Comparison of ENCODE assay signal across 1 cellular context in the genomic region with DNA sequence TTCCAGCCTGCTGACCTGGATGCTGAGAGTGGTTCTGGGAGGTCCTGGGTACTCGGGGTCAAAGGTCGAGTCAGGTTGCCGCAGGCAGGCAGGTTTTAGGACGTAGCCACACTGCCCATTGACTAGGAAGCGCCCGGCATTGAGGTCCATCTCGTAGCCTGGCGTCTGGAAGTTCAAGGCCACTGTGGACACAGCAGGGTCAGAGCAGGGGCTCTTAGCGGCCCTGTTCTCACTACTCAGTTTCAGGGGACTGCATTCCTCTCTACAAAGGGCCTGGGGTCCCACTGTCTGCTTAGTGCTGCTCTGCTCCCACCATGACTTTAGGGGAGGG.
TF ChIP-seq lines count a peak whose summit lies in the region.

No MANE protein-coding gene starts in this region.

TF ChIP-seq in HepG2, 621 proteins besides CTCF, POLR2A, EP300 and RAD21 (continued from another document and continues in another):
- TF ChIP-seq, protein P1, sequence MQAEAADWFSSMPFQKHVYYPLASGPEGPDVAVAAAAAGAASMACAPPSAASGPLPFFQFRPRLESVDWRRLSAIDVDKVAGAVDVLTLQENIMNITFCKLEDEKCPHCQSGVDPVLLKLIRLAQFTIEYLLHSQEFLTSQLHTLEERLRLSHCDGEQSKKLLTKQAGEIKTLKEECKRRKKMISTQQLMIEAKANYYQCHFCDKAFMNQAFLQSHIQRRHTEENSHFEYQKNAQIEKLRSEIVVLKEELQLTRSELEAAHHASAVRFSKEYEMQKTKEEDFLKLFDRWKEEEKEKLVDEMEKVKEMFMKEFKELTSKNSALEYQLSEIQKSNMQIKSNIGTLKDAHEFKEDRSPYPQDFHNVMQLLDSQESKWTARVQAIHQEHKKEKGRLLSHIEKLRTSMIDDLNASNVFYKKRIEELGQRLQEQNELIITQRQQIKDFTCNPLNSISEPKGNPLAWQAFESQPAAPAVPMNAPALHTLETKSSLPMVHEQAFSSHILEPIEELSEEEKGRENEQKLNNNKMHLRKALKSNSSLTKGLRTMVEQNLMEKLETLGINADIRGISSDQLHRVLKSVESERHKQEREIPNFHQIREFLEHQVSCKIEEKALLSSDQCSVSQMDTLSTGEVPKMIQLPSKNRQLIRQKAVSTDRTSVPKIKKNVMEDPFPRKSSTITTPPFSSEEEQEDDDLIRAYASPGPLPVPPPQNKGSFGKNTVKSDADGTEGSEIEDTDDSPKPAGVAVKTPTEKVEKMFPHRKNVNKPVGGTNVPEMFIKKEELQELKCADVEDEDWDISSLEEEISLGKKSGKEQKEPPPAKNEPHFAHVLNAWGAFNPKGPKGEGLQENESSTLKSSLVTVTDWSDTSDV (CRISPR knock-in tag; IDR thresholded peaks at IDR 0.05), result no peak
- TF ChIP-seq HMGXB4 (CRISPR knock-in tag; IDR thresholded peaks at IDR 0.05; ENCODE audit: borderline replicate concordance in 1 of 2, low read depth in 1 of 2) (no peak), ZNF546 (CRISPR knock-in tag; conservative IDR thresholded peaks at IDR 0.05) (no peak), SOX5 (CRISPR knock-in tag; IDR thresholded peaks at IDR 0.05; ENCODE audit: borderline replicate concordance) (0 out of 2 replicates have a peak, but pooled peaks have one; percentile 7), FOXO1 (CRISPR knock-in tag; IDR thresholded peaks at IDR 0.05) (no peak), NFYB (CRISPR knock-in tag; IDR thresholded peaks at IDR 0.05) (no peak), NFATC3 (CRISPR knock-in tag; IDR thresholded peaks at IDR 0.05) (no peak), HBP1 (CRISPR knock-in tag; IDR thresholded peaks at IDR 0.05; ENCODE audit: low read depth) (0 out of 2 replicates have a peak, but pooled peaks have one; percentile 44), GATAD1 (CRISPR knock-in tag; IDR thresholded peaks at IDR 0.05) (no peak), DNMT1 (CRISPR knock-in tag; IDR thresholded peaks at IDR 0.05) (no peak), ZKSCAN8 (CRISPR knock-in tag; IDR thresholded peaks at IDR 0.05; ENCODE audit: borderline replicate concordance) (no peak), AGO2 (optimal IDR thresholded peaks at IDR 0.05; ENCODE audit: low read depth, low read length) (no peak), LCORL (IDR thresholded peaks at IDR 0.05) (no peak), LCORL (CRISPR knock-in tag; IDR thresholded peaks at IDR 0.05) (peak; percentile 87), NFRKB (IDR thresholded peaks at IDR 0.05) (no peak), ZNF496 (CRISPR knock-in tag; IDR thresholded peaks at IDR 0.05; ENCODE audit: insufficient replicate concordance) (no peak), ZNF276 (CRISPR knock-in tag; IDR thresholded peaks at IDR 0.05; ENCODE audit: low read depth) (no peak), ZNF616 (CRISPR knock-in tag; IDR thresholded peaks at IDR 0.05; ENCODE audit: low read depth) (no peak), KMT2B (CRISPR knock-in tag; IDR thresholded peaks at IDR 0.05) (no peak), IKZF4 (CRISPR knock-in tag; IDR thresholded peaks at IDR 0.05; ENCODE audit: borderline replicate concordance, low read depth, not compliant biosample characterization) (no peak), ZNF577 (CRISPR knock-in tag; IDR thresholded peaks at IDR 0.05; ENCODE audit: borderline replicate concordance, low read depth) (no peak), JUND (CRISPR knock-in tag; IDR thresholded peaks at IDR 0.05) (no peak), TAF1 (CRISPR knock-in tag; IDR thresholded peaks at IDR 0.05) (no peak), HOXA3 (CRISPR knock-in tag; IDR thresholded peaks at IDR 0.05) (peak; percentile 76; the same call in 1 of the 2 replicates), HINFP (CRISPR knock-in tag; IDR thresholded peaks at IDR 0.05; ENCODE audit: low read depth) (no peak), ZNF331 (CRISPR knock-in tag; IDR thresholded peaks at IDR 0.05) (peak; percentile 54; the same call in 1 of the 2 replicates), RBFOX2 (IDR thresholded peaks at IDR 0.05; ENCODE audit: low read depth, low read length) (no peak), ZNF431 (CRISPR knock-in tag; IDR thresholded peaks at IDR 0.05; ENCODE audit: borderline replicate concordance, low read depth) (no peak), JDP2 (CRISPR knock-in tag; IDR thresholded peaks at IDR 0.05; ENCODE audit: borderline replicate concordance) (no peak), NR2C2 (CRISPR knock-in tag; IDR thresholded peaks at IDR 0.05; ENCODE audit: borderline replicate concordance) (peak; percentile 93), TCF12 (IDR thresholded peaks at IDR 0.05) (no peak), TCF12 (CRISPR knock-in tag; IDR thresholded peaks at IDR 0.05) (no peak), ISL2 (CRISPR knock-in tag; IDR thresholded peaks at IDR 0.05) (no peak), ZNF784 (CRISPR knock-in tag; IDR thresholded peaks at IDR 0.05; ENCODE audit: borderline replicate concordance) (no peak), CREB1 (IDR thresholded peaks at IDR 0.05) (no peak), CREB1 (CRISPR knock-in tag; IDR thresholded peaks at IDR 0.05) (no peak), ERF (CRISPR knock-in tag; IDR thresholded peaks at IDR 0.05) (no peak), FOSL1 (CRISPR knock-in tag; IDR thresholded peaks at IDR 0.05; ENCODE audit: borderline replicate concordance) (no peak), KLF9 (CRISPR knock-in tag; IDR thresholded peaks at IDR 0.05; ENCODE audit: low read depth) (no peak), ZNF670 (CRISPR knock-in tag; IDR thresholded peaks at IDR 0.05; ENCODE audit: borderline replicate concordance) (no peak)
- TF ChIP-seq, protein P2, sequence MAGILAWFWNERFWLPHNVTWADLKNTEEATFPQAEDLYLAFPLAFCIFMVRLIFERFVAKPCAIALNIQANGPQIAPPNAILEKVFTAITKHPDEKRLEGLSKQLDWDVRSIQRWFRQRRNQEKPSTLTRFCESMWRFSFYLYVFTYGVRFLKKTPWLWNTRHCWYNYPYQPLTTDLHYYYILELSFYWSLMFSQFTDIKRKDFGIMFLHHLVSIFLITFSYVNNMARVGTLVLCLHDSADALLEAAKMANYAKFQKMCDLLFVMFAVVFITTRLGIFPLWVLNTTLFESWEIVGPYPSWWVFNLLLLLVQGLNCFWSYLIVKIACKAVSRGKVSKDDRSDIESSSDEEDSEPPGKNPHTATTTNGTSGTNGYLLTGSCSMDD (CRISPR knock-in tag; IDR thresholded peaks at IDR 0.05), result no peak
- TF ChIP-seq, protein P3, sequence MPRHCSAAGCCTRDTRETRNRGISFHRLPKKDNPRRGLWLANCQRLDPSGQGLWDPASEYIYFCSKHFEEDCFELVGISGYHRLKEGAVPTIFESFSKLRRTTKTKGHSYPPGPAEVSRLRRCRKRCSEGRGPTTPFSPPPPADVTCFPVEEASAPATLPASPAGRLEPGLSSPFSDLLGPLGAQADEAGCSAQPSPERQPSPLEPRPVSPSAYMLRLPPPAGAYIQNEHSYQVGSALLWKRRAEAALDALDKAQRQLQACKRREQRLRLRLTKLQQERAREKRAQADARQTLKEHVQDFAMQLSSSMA (CRISPR knock-in tag; IDR thresholded peaks at IDR 0.05), result no peak
- TF ChIP-seq, protein P4, sequence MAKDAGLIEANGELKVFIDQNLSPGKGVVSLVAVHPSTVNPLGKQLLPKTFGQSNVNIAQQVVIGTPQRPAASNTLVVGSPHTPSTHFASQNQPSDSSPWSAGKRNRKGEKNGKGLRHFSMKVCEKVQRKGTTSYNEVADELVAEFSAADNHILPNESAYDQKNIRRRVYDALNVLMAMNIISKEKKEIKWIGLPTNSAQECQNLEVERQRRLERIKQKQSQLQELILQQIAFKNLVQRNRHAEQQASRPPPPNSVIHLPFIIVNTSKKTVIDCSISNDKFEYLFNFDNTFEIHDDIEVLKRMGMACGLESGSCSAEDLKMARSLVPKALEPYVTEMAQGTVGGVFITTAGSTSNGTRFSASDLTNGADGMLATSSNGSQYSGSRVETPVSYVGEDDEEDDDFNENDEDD (CRISPR knock-in tag; IDR thresholded peaks at IDR 0.05; ENCODE audit: borderline replicate concordance), result no peak
- TF ChIP-seq, protein P5, sequence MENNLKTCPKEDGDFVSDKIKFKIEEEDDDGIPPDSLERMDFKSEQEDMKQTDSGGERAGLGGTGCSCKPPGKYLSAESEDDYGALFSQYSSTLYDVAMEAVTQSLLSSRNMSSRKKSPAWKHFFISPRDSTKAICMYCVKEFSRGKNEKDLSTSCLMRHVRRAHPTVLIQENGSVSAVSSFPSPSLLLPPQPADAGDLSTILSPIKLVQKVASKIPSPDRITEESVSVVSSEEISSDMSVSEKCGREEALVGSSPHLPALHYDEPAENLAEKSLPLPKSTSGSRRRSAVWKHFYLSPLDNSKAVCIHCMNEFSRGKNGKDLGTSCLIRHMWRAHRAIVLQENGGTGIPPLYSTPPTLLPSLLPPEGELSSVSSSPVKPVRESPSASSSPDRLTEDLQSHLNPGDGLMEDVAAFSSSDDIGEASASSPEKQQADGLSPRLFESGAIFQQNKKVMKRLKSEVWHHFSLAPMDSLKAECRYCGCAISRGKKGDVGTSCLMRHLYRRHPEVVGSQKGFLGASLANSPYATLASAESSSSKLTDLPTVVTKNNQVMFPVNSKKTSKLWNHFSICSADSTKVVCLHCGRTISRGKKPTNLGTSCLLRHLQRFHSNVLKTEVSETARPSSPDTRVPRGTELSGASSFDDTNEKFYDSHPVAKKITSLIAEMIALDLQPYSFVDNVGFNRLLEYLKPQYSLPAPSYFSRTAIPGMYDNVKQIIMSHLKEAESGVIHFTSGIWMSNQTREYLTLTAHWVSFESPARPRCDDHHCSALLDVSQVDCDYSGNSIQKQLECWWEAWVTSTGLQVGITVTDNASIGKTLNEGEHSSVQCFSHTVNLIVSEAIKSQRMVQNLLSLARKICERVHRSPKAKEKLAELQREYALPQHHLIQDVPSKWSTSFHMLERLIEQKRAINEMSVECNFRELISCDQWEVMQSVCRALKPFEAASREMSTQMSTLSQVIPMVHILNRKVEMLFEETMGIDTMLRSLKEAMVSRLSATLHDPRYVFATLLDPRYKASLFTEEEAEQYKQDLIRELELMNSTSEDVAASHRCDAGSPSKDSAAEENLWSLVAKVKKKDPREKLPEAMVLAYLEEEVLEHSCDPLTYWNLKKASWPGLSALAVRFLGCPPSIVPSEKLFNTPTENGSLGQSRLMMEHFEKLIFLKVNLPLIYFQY (CRISPR knock-in tag; IDR thresholded peaks at IDR 0.05; ENCODE audit: borderline replicate concordance), result no peak
- TF ChIP-seq, protein P6, sequence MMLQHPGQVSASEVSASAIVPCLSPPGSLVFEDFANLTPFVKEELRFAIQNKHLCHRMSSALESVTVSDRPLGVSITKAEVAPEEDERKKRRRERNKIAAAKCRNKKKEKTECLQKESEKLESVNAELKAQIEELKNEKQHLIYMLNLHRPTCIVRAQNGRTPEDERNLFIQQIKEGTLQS (CRISPR knock-in tag; IDR thresholded peaks at IDR 0.05), result no peak
- TF ChIP-seq, protein P7, sequence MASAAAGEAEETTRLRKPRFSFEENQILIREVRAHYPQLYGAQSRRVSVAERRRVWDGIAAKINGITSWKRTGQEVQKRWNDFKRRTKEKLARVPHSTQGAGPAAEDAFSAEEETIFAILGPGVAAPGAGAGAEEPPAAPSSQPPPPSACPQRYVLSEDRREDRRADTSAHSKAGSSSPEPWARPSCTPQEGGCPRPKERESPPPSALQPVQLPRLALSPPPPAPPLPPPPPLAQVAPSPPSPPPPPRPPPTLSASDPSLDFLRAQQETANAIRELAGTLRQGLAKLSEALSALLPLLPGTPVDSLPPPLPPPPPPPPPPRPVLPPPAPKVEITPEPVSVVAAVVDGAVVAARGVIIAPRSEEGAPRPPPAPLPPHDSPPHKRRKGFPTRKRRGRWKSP (CRISPR knock-in tag; IDR thresholded peaks at IDR 0.05), result no peak
